Comparison of ENCODE assay signal across 16 cellular contexts in the genomic region with DNA sequence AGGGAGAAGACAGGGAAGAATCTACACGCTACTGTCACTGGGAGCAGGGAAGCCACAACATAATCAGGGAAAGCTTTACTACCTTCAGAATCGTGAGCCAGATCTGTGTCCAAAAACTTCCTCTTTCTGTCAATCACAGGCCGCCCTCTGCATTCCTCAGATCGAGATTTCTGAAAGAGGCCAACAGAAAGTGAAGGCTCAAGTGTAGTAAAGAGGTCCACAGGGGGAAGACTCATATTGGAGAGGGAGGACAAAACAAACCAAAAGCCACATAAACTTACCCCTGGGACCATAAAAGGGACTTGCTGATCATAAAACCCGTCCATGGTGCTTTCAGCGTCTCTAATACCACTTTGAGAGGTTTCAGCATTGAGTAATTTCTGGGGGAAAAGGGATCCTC. TPM values are rescaled to one million over a fixed set of nuclear protein-coding genes. Genes with fewer than 3 reads are reported as not detected.
DNase-seq lines count a peak whose midpoint lies in the region; ATAC-seq, FAIRE-seq and TF ChIP-seq lines count a peak whose summit lies in the region.
"Had no signal": no experiment of that assay in that cellular context is flagged by ENCODE, and none has a peak within 500 bp of the region (broad histone marks: within the 10 kb centered on the region; RNA-seq: fewer than 3 reads in every experiment).

No MANE protein-coding gene starts in this region.

- no peak for ATAC-seq in Panc1
- ATAC-seq in lower lobe of right lung: no peak
- ATAC-seq in GM21423 (IDR thresholded peaks at IDR 0.05; ENCODE audit: unreplicated experiment): no peak
- ATAC-seq: Right ventricle myocardium inferior had no signal

- POLR2A ChIA-PET in HEK293T (lab: Yijun Ruan, JAX): no interaction called here
- POLR2A ChIA-PET in Panc1 (lab: Charles Lee): no interaction called here

- H3K36me3 ChIP-seq in Panc1 (ENCODE audit: control insufficient read depth, insufficient read depth, low read length) (peaks cover 11% of the 10 kb centered on the region; the same call in 1 of the 2 replicates), lower lobe of right lung (peaks cover 5% of the 10 kb centered on the region)
- H3K36me3 ChIP-seq: stomach, vagina had no signal

- in situ Hi-C loops in Panc1 (cut with HindIII; ENCODE audit: low pct_unique_long_range_greater_than_20kb, low sequenced_read_pairs): no loop called here

- intact Hi-C loops in Panc1 (cut with micrococcal nuclease; ENCODE audit: unreplicated experiment): loop anchor here (5.0 kb wide), 2 partner anchors 123 to 137 kb away; no protein-coding TSS in a partner anchor
- intact Hi-C loops in lower lobe of right lung (cut with DNase I): no loop called here

- CTCF ChIA-PET in HEK293T (lab: Yijun Ruan, JAX) (no interaction called here), Panc1 (lab: Charles Lee) (no interaction called here)

- TF ChIP-seq CTCF in Panc1 (IDR thresholded peaks at IDR 0.05) (no peak), lower lobe of right lung (IDR thresholded peaks at IDR 0.05) (no peak)

- H3K27me3 ChIP-seq in Panc1 (ENCODE audit: control insufficient read depth, insufficient read depth, low read length): 0 out of 2 replicates have a peak, but pooled peaks cover 1% of the 10 kb centered on the region
- peaks cover 5% of the 10 kb centered on the region for H3K27me3 ChIP-seq in lower lobe of right lung (ENCODE audit: low read depth)
- H3K27me3 ChIP-seq: vagina had no signal

- H3K4me3 ChIP-seq in Panc1 (ENCODE audit: low read depth in 2 of 2, low read length in 2 of 2): no peak overlapping the region
- peak overlapping the region; percentile 2 for H3K4me3 ChIP-seq in lower lobe of right lung
- H3K4me3 ChIP-seq: stomach, vagina had no signal

- H3K4me1 ChIP-seq in Panc1 (ENCODE audit: control insufficient read depth, insufficient read depth, low read length) (peaks cover 39% of the 10 kb centered on the region), lower lobe of right lung (peaks cover 39% of the 10 kb centered on the region)

- DNase-seq in Ammon's horn (ENCODE audit: low spot score): peak; percentile 17
- DNase-seq in HEK293T (ENCODE audit: extremely low spot score): peak; percentile 8
- no peak for DNase-seq in Panc1 (ENCODE audit: low read depth, low spot score)
- no peak for DNase-seq in lower lobe of right lung
- DNase-seq in urothelium cell line (ENCODE audit: low spot score): no peak
- DNase-seq in inferior parietal cortex (ENCODE audit: extremely low spot score): no peak
- DNase-seq in NCI-H2029 treated with DMSO at 0.1 percent for 48 hours (lab: John Stamatoyannopoulos, UW): no peak
- DNase-seq: activated CD4-positive, alpha-beta T cell treated with anti-CD3 and anti-CD28 coated beads, Interleukin-2, amount 10 ng/mL, durations not matched to agents 24 days and 14 days; kidney glomerular epithelial cell; NCI-H2081; stomach had no signal

- no TSS peak for BruUV-seq in Panc1 (replicated peaks; lab: Mats Ljungman, UMichigan)

- H3K27ac ChIP-seq in Panc1 (ENCODE audit: low read length) (peak overlapping the region; percentile 65), lower lobe of right lung (peak overlapping the region; percentile 15)
- H3K27ac ChIP-seq: HL-60, stomach, vagina had no signal

- no peak for FAIRE-seq in urothelium cell line (lab: Jason Lieb, UNC)
- FAIRE-seq: GM18507 had no signal

- H3K9me3 ChIP-seq in Panc1 (ENCODE audit: control insufficient read depth, insufficient read depth, low read depth, low read length): no peaks in the 10 kb centered on the region
- no peaks in the 10 kb centered on the region for H3K9me3 ChIP-seq in lower lobe of right lung
- H3K9me3 ChIP-seq: stomach, vagina had no signal

TF ChIP-seq in HEK293T, 16 proteins besides CTCF, POLR2A, EP300 and RAD21:
- TF ChIP-seq, protein P1, sequence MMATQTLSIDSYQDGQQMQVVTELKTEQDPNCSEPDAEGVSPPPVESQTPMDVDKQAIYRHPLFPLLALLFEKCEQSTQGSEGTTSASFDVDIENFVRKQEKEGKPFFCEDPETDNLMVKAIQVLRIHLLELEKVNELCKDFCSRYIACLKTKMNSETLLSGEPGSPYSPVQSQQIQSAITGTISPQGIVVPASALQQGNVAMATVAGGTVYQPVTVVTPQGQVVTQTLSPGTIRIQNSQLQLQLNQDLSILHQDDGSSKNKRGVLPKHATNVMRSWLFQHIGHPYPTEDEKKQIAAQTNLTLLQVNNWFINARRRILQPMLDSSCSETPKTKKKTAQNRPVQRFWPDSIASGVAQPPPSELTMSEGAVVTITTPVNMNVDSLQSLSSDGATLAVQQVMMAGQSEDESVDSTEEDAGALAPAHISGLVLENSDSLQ (IDR thresholded peaks at IDR 0.05): peak; percentile 75
- TF ChIP-seq SUZ12 (IDR thresholded peaks at IDR 0.05) (no peak), NFRKB (IDR thresholded peaks at IDR 0.05) (no peak), FOXM1 (IDR thresholded peaks at IDR 0.05; ENCODE audit: borderline replicate concordance) (no peak), ARNT (IDR thresholded peaks at IDR 0.05) (no peak), ZNF384 (IDR thresholded peaks at IDR 0.05) (no peak), BHLHE40 (IDR thresholded peaks at IDR 0.05; ENCODE audit: borderline replicate concordance) (no peak), FOXA1 (IDR thresholded peaks at IDR 0.05) (no peak), FOXK2 (IDR thresholded peaks at IDR 0.05) (no peak), CTBP1 (IDR thresholded peaks at IDR 0.05; ENCODE audit: borderline replicate concordance) (0 out of 2 replicates have a peak, but pooled peaks have one; percentile 26), LEF1 (IDR thresholded peaks at IDR 0.05; ENCODE audit: borderline replicate concordance) (no peak), ELF4 (IDR thresholded peaks at IDR 0.05) (no peak)

RNA-seq across cellular contexts. Expression of a gene that starts 3.3 kb away (rescaled TPM):
- 79.3 TPM for total RNA-seq in Panc1 (2021; ENCODE audit: unreplicated experiment)
- 43.0 TPM for polyA plus RNA-seq in Panc1 (2012; ENCODE audit: insufficient read length)
- 65.5 TPM for total RNA-seq in lower lobe of right lung

Comparison
In these comparisons a context has a peak if more than half of its experiments do, and no peak if none do; other contexts are left out.
1. DNase-seq: peak in Ammon's horn (single experiment) and HEK293T (single experiment); none in Panc1 (single experiment), lower lobe of right lung (single experiment), urothelium cell line (single experiment), inferior parietal cortex (single experiment) and NCI-H2029 treated with DMSO at 0.1 percent for 48 hours (single experiment).